In genomic region chr18:77377813-77378212, GRCh38 we compare ENCODE assay signal across 31 cellular contexts.
"Had no signal": no experiment of that assay in that cellular context is flagged by ENCODE, and none has a peak within 500 bp of the region (broad histone marks: within the 10 kb centered on the region; RNA-seq: fewer than 3 reads in every experiment).

No MANE protein-coding gene starts in this region.

- FAIRE-seq: kidney had no signal

- H3K4me1 Mint-ChIP-seq: endodermal cell; memory B cell; mesothelial cell of epicardium; naive B cell; stimulated activated naive B cell treated with anti-CD40 and anti-IgM and Interleukin-4, amounts not matched to agents 10 μg/mL and 1 μg/mL and 100 μg/mL, for 72 hours had no signal

- H3K36me3 ChIP-seq: colonic mucosa, gastroesophageal sphincter, heart left ventricle, ovary, sigmoid colon, stomach, tibial artery, upper lobe of left lung, vagina had no signal

- H2AFZ ChIP-seq: hepatocyte had no signal

- H3K4me1 ChIP-seq: colonic mucosa, foreskin keratinocyte, gastroesophageal sphincter, heart left ventricle, psoas muscle, sigmoid colon, stomach, tibial artery, upper lobe of left lung, vagina had no signal

- H3K27ac Mint-ChIP-seq: dendritic cell treated with granulocyte-macrophage colony-stimulating factor and Interleukin-4, amounts not matched to agents 40 ng/mL and 50 ng/mL, for 4 days; endodermal cell; memory B cell; mesothelial cell of epicardium; naive B cell; nephron progenitor cell; stimulated activated naive B cell treated with anti-CD40 and anti-IgM and Interleukin-4, amounts not matched to agents 10 μg/mL and 1 μg/mL and 100 μg/mL, for 72 hours had no signal

- H3K4me3 Mint-ChIP-seq: dendritic cell treated with granulocyte-macrophage colony-stimulating factor and Interleukin-4, amounts not matched to agents 40 ng/mL and 50 ng/mL, for 4 days; endodermal cell; memory B cell; mesothelial cell of epicardium; naive B cell; nephron progenitor cell; stimulated activated naive B cell treated with anti-CD40 and anti-IgM and Interleukin-4, amounts not matched to agents 10 μg/mL and 1 μg/mL and 100 μg/mL, for 72 hours had no signal

- H3K4me2 ChIP-seq: hepatocyte had no signal

- H3K27me3 ChIP-seq: colonic mucosa, foreskin keratinocyte, hepatocyte, ovary, sigmoid colon, upper lobe of left lung, vagina had no signal

- H3K79me2 ChIP-seq: hepatocyte had no signal

- H3K4me3 ChIP-seq: colonic mucosa, gastroesophageal sphincter, heart left ventricle, hepatocyte, lung, mucosa of descending colon, ovary, psoas muscle, sigmoid colon, stomach, tibial artery, upper lobe of left lung, vagina had no signal

- H3K9me3 Mint-ChIP-seq: dendritic cell treated with granulocyte-macrophage colony-stimulating factor and Interleukin-4, amounts not matched to agents 40 ng/mL and 50 ng/mL, for 4 days; endodermal cell; memory B cell; mesothelial cell of epicardium; naive B cell; nephron progenitor cell; stimulated activated naive B cell treated with anti-CD40 and anti-IgM and Interleukin-4, amounts not matched to agents 10 μg/mL and 1 μg/mL and 100 μg/mL, for 72 hours had no signal

- H3K36me3 Mint-ChIP-seq: memory B cell; mesothelial cell of epicardium; naive B cell; stimulated activated naive B cell treated with anti-CD40 and anti-IgM and Interleukin-4, amounts not matched to agents 10 μg/mL and 1 μg/mL and 100 μg/mL, for 72 hours had no signal

- H3K9me3 ChIP-seq: colonic mucosa, gastroesophageal sphincter, heart left ventricle, mucosa of descending colon, ovary, psoas muscle, sigmoid colon, stomach, tibial artery, upper lobe of left lung, vagina had no signal

- DNase-seq: colonic mucosa; effector CD8-positive, alpha-beta T cell; endodermal cell; foreskin keratinocyte; heart left ventricle; kidney; mucosa of descending colon; naive B cell; nephron progenitor cell; occipital lobe; ovary; posterior cingulate gyrus; psoas muscle; right cardiac atrium; sigmoid colon; stimulated activated CD4-positive, alpha-beta T cell treated with anti-CD3 and anti-CD28 coated beads, Interleukin-2, amount 100 ng/mL, for 24 hours; stimulated activated CD4-positive, alpha-beta T cell treated with anti-CD3 and anti-CD28 coated beads, Interleukin-4, amount 100 ng/mL, for 24 hours; stimulated activated naive B cell treated with anti-CD40 and anti-IgM and Interleukin-4, amounts not matched to agents 10 μg/mL and 1 μg/mL and 100 μg/mL, for 72 hours; stomach; tibial artery; upper lobe of left lung had no signal

- H3K27ac ChIP-seq: colonic mucosa, epithelial cell of prostate, foreskin keratinocyte, gastroesophageal sphincter, heart left ventricle, hepatocyte, ovary, psoas muscle, sigmoid colon, stomach, tibial artery, upper lobe of left lung, vagina had no signal

- ATAC-seq: esophagus mucosa, foreskin keratinocyte, gastroesophageal sphincter, left lobe of liver, mucosa of descending colon, psoas muscle had no signal
